In genomic region chr10:84563868-84564267, GRCh38 we compare ENCODE assay signal across 13 cellular contexts.
DNase-seq lines count a peak whose midpoint lies in the region; ATAC-seq and TF ChIP-seq lines count a peak whose summit lies in the region.
"Had no signal": no experiment of that assay in that cellular context is flagged by ENCODE, and none has a peak within 500 bp of the region (broad histone marks: within the 10 kb centered on the region; RNA-seq: fewer than 3 reads in every experiment).

No MANE protein-coding gene starts in this region.

- intact Hi-C loops in left lung (cut with DNase I): no loop called here

- no peak for TF ChIP-seq POLR2A in erythroblast (IDR thresholded peaks at IDR 0.05; ENCODE audit: low read length)

- no peaks in the 10 kb centered on the region for H3K4me1 ChIP-seq in left lung

- no peak overlapping the region for H3K27ac ChIP-seq in left lung

- peaks cover 0 to 18% of the 10 kb centered on the region in 2 donors for H3K27me3 ChIP-seq in left lung

- peak; percentile 53 for ATAC-seq in GM19351 (IDR thresholded peaks at IDR 0.05; ENCODE audit: unreplicated experiment)
- ATAC-seq in HG02610 (IDR thresholded peaks at IDR 0.05; ENCODE audit: unreplicated experiment): peak; percentile 61
- ATAC-seq in HG03469 (IDR thresholded peaks at IDR 0.05; ENCODE audit: unreplicated experiment): peak; percentile 71
- peak; percentile 42 for ATAC-seq in left lung
- ATAC-seq: activated T-cell treated with anti-CD3 and anti-CD28 coated beads, Interleukin-2, amount 50 U/mL, for 4 hours; naive thymus-derived CD8-positive, alpha-beta T cell had no signal

- H3K4me3 ChIP-seq in left lung: no peak overlapping the region
- H3K4me3 ChIP-seq: smooth muscle cell had no signal

- no peaks in the 10 kb centered on the region for H3K9me3 ChIP-seq in left lung

- H3K36me3 ChIP-seq in left lung: no peaks in the 10 kb centered on the region

- in situ Hi-C loops in GM13976 (cut with MboI; ENCODE audit: low sequenced_read_pairs, unreplicated experiment): no loop called here

- DNase-seq in left lung: no peak
- no peak for DNase-seq in GM13976 (ENCODE audit: low spot score)
- DNase-seq in erythroblast (lab: John Stamatoyannopoulos, UW): no peak
- DNase-seq in activated T-cell treated with anti-CD3 and anti-CD28 coated beads for 4 hours: no peak
- DNase-seq: activated T-cell treated with anti-CD3 and anti-CD28 coated beads, Interleukin-2, amount 50 U/mL, for 4 hours; immature natural killer cell; naive thymus-derived CD8-positive, alpha-beta T cell; NCI-H2029; T1000 had no signal

- TF ChIP-seq CTCF in left lung (IDR thresholded peaks at IDR 0.05): no peak
- TF ChIP-seq CTCF in GM13976 (IDR thresholded peaks at IDR 0.05; ENCODE audit: borderline replicate concordance, control extremely low read depth, extremely low read depth, insufficient read depth, missing control alignments): no peak
